In the genomic region with DNA sequence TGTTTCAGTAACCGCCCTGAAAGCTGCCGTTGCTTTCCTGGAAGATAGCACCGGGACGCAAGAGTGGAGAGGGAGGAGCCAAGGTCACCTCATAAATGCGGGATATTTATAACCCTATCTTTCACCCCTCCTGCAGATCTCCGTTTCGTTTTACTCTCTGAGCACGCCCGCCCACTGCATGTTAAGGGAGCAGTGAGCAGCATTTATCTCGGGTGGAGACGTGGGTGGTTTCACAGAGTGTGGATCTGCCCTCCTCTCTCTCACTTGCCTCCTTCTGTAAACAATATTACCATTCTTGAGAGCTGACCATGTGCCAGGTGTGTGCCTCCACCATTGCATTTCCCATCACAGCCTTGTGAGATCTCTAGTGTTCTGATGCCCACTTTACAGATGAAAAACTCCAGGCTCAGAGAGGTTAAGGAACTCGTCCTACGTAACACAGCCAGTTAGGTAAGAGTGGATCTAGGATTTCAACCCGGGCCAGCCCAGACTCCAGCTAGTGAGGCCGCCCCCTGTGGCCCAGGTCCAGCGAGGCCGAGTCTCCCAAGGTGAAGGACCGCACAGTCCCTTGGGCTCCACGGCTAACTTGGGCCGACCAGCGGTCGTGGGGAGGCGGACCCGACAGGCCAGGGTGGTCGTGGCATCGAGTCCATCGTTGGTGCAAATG, we compare ENCODE assay signal across 8 cellular contexts. TPM values are rescaled to one million over a fixed set of nuclear protein-coding genes. Genes with fewer than 3 reads are reported as not detected.
DNase-seq lines count a peak whose midpoint lies in the region; ATAC-seq and TF ChIP-seq lines count a peak whose summit lies in the region.

No MANE protein-coding gene starts in this region.

- H3K4me3 ChIP-seq in DOHH2 (ENCODE audit: low read length) = peak overlapping the region; percentile 86
- H3K4me3 ChIP-seq in effector memory CD4-positive, alpha-beta T cell (ENCODE audit: insufficient read depth, low read depth, low read length, poor library complexity, severe bottlenecking) = peak overlapping the region; percentile 75
- H3K4me3 ChIP-seq in mesodermal cell (ENCODE audit: extremely low read depth, insufficient read depth, low read length, poor library complexity, severe bottlenecking) = peak overlapping the region; percentile 43

- no peaks in the 10 kb centered on the region for H3K79me2 ChIP-seq in DOHH2 (ENCODE audit: control insufficient read depth, low read length)

- TF ChIP-seq CTCF in DOHH2 (IDR thresholded peaks at IDR 0.05; ENCODE audit: low read depth, low read length, poor library complexity, severe bottlenecking) = no peak

- DNase-seq in HUDEP-2 (lab: John Stamatoyannopoulos, UW; ENCODE audit: unreplicated experiment in 76 of 76) (peak in 75 of 76 experiments; percentile 61 to 95 (median 82)), SW480 (ENCODE audit: low spot score) (peak; percentile 61), substantia nigra (lab: John Stamatoyannopoulos, UW) (peak in 18 of 49 donors; percentile 20 to 71 (median 42))
- no peak for DNase-seq in effector memory CD4-positive, alpha-beta T cell
- DNase-seq in NK-92 treated with Interleukin-12 subunit alpha and Interleukin-12 subunit beta, amount 100 ng/mL, for 24 hours (lab: John Stamatoyannopoulos, UW) = no peak

- no peaks in the 10 kb centered on the region for H3K9me2 ChIP-seq in DOHH2 (replicated peaks; ENCODE audit: control insufficient read depth, low read length)

- no peaks in the 10 kb centered on the region for H4K20me1 ChIP-seq in DOHH2 (ENCODE audit: control insufficient read depth, insufficient read depth, low read depth, low read length)

- peak; percentile 51 for ATAC-seq in GM21390 (IDR thresholded peaks at IDR 0.05; ENCODE audit: unreplicated experiment)

- H3K36me3 ChIP-seq in DOHH2 (ENCODE audit: control insufficient read depth, low read length) (no peaks in the 10 kb centered on the region), mesodermal cell (ENCODE audit: control insufficient read depth, insufficient read depth, low read length) (no peaks in the 10 kb centered on the region)
- no peaks in the 10 kb centered on the region for H3K36me3 ChIP-seq in effector memory CD4-positive, alpha-beta T cell (ENCODE audit: control insufficient read depth, insufficient read depth, low read length)

- peaks cover 23% of the 10 kb centered on the region for H3F3A ChIP-seq in DOHH2 (ENCODE audit: control insufficient read depth, insufficient read depth)

- H3K4me2 ChIP-seq in DOHH2 (ENCODE audit: low read length) = peak overlapping the region; percentile 93

- peaks cover 5% of the 10 kb centered on the region; the same call in 1 of the 2 replicates for H3K27me3 ChIP-seq in DOHH2 (ENCODE audit: control insufficient read depth, low read length)
- H3K27me3 ChIP-seq in effector memory CD4-positive, alpha-beta T cell (replicated peaks; ENCODE audit: control insufficient read depth, insufficient read depth, low read length, poor library complexity, severe bottlenecking) = no peaks in the 10 kb centered on the region

- H3K9me3 ChIP-seq in DOHH2 (ENCODE audit: control insufficient read depth, insufficient read depth, low read length) (no peaks in the 10 kb centered on the region), mesodermal cell (ENCODE audit: control insufficient read depth, low read length) (no peaks in the 10 kb centered on the region)
- no peaks in the 10 kb centered on the region for H3K9me3 ChIP-seq in effector memory CD4-positive, alpha-beta T cell (ENCODE audit: control insufficient read depth, low read length)

- H3K4me1 ChIP-seq in DOHH2 (ENCODE audit: control insufficient read depth, low read length) (peaks cover 44% of the 10 kb centered on the region), mesodermal cell (ENCODE audit: control insufficient read depth, insufficient read depth, low read length, poor library complexity, severe bottlenecking) (peaks cover 2% of the 10 kb centered on the region)
- H3K4me1 ChIP-seq in effector memory CD4-positive, alpha-beta T cell (ENCODE audit: control insufficient read depth, insufficient read depth, low read length, poor library complexity, severe bottlenecking) = peaks cover 3% of the 10 kb centered on the region

- H3K27ac ChIP-seq in DOHH2 (ENCODE audit: low read depth, low read length) (no peak overlapping the region), mesodermal cell (ENCODE audit: low read depth, low read length, severe bottlenecking) (no peak overlapping the region), substantia nigra (ENCODE audit: low read depth, low read length, poor library complexity, severe bottlenecking) (peak overlapping the region; percentile 90)
- H3K27ac ChIP-seq in effector memory CD4-positive, alpha-beta T cell (ENCODE audit: insufficient read depth, low read length, poor library complexity, severe bottlenecking) = peak overlapping the region; percentile 51

- WGBS in mesodermal cell (ENCODE audit: insufficient coverage in 2 of 2), 2 experiments = 54 to 60% methylated on average over 23 to 26 of the region's 27 CpGs

RNA-seq across cellular contexts. Expression of a gene that starts 16.9 kb away (rescaled TPM):
- polyA plus RNA-seq in mesodermal cell (2013, experiment 1 of 2) = 26.1 TPM
- polyA plus RNA-seq in mesodermal cell (2013, experiment 2 of 2) = 25.1 TPM

RNA-seq across cellular contexts. Expression of a gene that starts 49.5 kb away (rescaled TPM):
- polyA plus RNA-seq in mesodermal cell (2013, experiment 1 of 2) = 49.5 TPM
- 44.5 TPM for polyA plus RNA-seq in mesodermal cell (2013, experiment 2 of 2)

RNA-seq across cellular contexts. Expression of a gene that starts 49.8 kb away (rescaled TPM):
- polyA plus RNA-seq in mesodermal cell (2013, experiment 1 of 2) = 2.4 TPM
- polyA plus RNA-seq in mesodermal cell (2013, experiment 2 of 2) = 1.1 TPM

Comparison
In these comparisons a context has a peak if more than half of its experiments do, and no peak if none do; other contexts are left out.
1. H3K27ac ChIP-seq: peak in effector memory CD4-positive, alpha-beta T cell (single experiment) and substantia nigra (single experiment); none in DOHH2 (single experiment) and mesodermal cell (single experiment).
2. DNase-seq: peak in HUDEP-2 (75 of 76) and SW480 (single experiment); none in effector memory CD4-positive, alpha-beta T cell (0 of 3) and NK-92 treated with Interleukin-12 subunit alpha and Interleukin-12 subunit beta, amount 100 ng/mL, for 24 hours (single experiment).
3. Peak in every context shown above with its lines, with median percentiles within 50 percentile points of each other: H3K4me3 ChIP-seq.